In the genomic region with DNA sequence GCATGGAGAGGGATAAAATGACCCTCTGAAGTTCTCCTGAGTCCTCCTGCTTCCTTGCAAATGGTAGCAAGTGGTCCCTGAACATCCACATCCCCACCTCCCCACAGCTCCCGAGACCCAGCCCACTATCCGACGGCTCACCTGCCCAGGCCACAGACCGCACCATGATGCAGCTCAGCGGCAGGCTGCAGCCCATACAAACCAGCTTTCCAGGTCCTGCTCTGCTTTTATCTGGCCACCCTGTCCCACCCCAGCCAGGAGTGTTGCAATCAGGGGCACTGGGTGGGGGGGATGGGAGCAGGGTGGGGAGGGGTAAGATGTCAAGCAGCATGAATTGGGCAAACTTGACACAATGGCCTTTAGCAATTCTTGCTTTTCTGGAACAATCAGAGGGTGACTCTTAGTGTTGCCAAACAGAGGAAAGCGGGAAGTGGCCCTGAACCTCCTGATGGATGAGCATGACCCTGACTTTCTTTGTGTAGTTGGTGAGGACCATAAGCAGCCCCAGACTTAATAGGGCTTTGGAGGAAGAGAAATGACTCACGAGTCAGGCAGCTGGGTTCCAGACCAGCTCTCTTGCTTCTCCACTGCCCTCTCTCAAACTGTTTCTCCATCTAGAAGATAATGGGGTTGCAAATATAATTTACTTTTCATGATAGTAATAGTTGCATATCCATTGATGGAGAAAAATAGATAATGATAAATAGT, we compare ENCODE assay signal across 19 cellular contexts. TPM values are rescaled to one million over a fixed set of nuclear protein-coding genes. Genes with fewer than 3 reads are reported as not detected.
"Had no signal": no experiment of that assay in that cellular context is flagged by ENCODE, and none has a peak within 500 bp of the region (broad histone marks: within the 10 kb centered on the region; RNA-seq: fewer than 3 reads in every experiment).

TSS of gene CHIT1 (minus strand) at position 203 of the 708 bp plus-strand sequence. CDS start at position 166, 37 bp downstream.

- H3K27me3 ChIP-seq: adrenal gland, dorsolateral prefrontal cortex, right atrium auricular region had no signal

- H3K4me1 ChIP-seq: adrenal gland, left lung, right atrium auricular region had no signal

- H3K36me3 ChIP-seq: adrenal gland, cardiac muscle cell, left lung, right atrium auricular region had no signal

- DNase-seq: activated CD4-positive, alpha-beta memory T cell treated with anti-CD3 and anti-CD28 coated beads, Interleukin-2, amount 10 ng/mL, durations not matched to agents 7 days and 5 days; activated CD4-positive, alpha-beta T cell treated with anti-CD3 and anti-CD28 coated beads for 4 hours; activated effector memory CD4-positive, alpha-beta T cell treated with Interleukin-2 at 50 U/mL for 16 hours; activated T-cell treated with anti-CD3 and anti-CD28 coated beads, Interleukin-2, amount 50 U/mL, for 24 hours; dorsolateral prefrontal cortex; erythroblast; left lung; natural killer cell; stimulated activated CD4-positive, alpha-beta T cell treated with anti-CD3 and anti-CD28 coated beads, Interleukin-4, amount 100 ng/mL, for 4 hours; stimulated activated CD8-positive, alpha-beta memory T cell treated with anti-CD3 and anti-CD28 coated beads, Interleukin-4, amount 100 ng/mL, for 48 hours; stimulated activated naive CD4-positive, alpha-beta T cell treated with Interleukin-2 at 50 U/mL for 16 hours; substantia nigra; trophoblast cell had no signal

- ATAC-seq: left lung, natural killer cell, WTC11 had no signal

- H3K27ac ChIP-seq: adrenal gland, cardiac muscle cell, dorsolateral prefrontal cortex, left lung, right atrium auricular region, skin epidermis had no signal

- H3K4me3 ChIP-seq: adrenal gland, cardiac muscle cell, dorsolateral prefrontal cortex, left lung, right atrium auricular region, skin epidermis had no signal

- H3K9me3 ChIP-seq: adrenal gland had no signal

RNA-seq across cellular contexts. Expression of gene CHIT1, which starts in this region (rescaled TPM):
- total RNA-seq: right atrium auricular region had no signal
- polyA plus RNA-seq: cardiac muscle cell, keratinocyte had no signal
